19 cellular contexts compared by ENCODE assay signal in the genomic region with DNA sequence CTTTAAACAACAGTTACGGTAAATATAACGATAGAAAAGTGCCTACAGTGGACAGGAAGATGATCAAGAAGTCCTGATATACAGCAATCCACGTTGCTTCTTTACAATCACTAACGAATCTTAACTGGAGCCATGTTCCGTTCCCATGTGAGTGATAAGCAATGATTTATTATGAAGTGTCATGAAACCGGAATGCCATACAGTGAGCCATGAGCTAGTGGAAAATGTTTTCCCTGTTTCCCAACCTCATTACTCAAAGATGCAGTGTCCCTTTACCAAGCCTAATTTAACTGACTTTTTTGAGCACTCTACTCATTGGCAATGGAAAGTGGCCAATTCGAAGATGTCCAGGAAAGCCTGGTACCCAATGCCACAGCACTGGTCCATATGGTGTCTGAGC.
"Had no signal": no experiment of that assay in that cellular context is flagged by ENCODE, and none has a peak within 500 bp of the region (broad histone marks: within the 10 kb centered on the region; RNA-seq: fewer than 3 reads in every experiment).

No MANE protein-coding gene starts in this region.

- ATAC-seq: activated CD8-positive, alpha-beta memory T cell treated with anti-CD3 and anti-CD28 coated beads, Interleukin-2, amount 10 ng/mL, durations not matched to agents 7 days and 5 days; left lung had no signal

- H3K27me3 ChIP-seq: brain microvascular endothelial cell, colonic mucosa, hepatocyte, left lung, transverse colon, uterus had no signal

- H3K9me3 ChIP-seq: colonic mucosa, uterus had no signal

- H3K4me3 ChIP-seq: colonic mucosa, hepatocyte, left lung, transverse colon, uterus had no signal

- H3K36me3 ChIP-seq: brain microvascular endothelial cell, colonic mucosa, left lung, transverse colon, uterus had no signal

- H3K4me1 ChIP-seq: colonic mucosa, left lung, transverse colon, uterus had no signal

- H3K27ac ChIP-seq: brain microvascular endothelial cell, colonic mucosa, epithelial cell of prostate, left lung, transverse colon had no signal

- DNase-seq: activated B cell treated with CpG ODN at 0.5 μM for 24 hours; activated CD4-positive, alpha-beta memory T cell treated with anti-CD3 and anti-CD28 coated beads for 36 hours; activated CD4-positive, alpha-beta T cell treated with anti-CD3 and anti-CD28 coated beads for 4 hours; activated CD8-positive, alpha-beta memory T cell treated with anti-CD3 and anti-CD28 coated beads, Interleukin-2, amount 10 ng/mL, durations not matched to agents 7 days and 5 days; amniotic stem cell; brain microvascular endothelial cell; colonic mucosa; endodermal cell; left lung; midbrain; nucleus accumbens; posterior cingulate gyrus; stimulated activated CD4-positive, alpha-beta T cell treated with anti-CD3 and anti-CD28 coated beads, Interleukin-2, amount 100 ng/mL, for 24 hours; stimulated activated naive CD4-positive, alpha-beta T cell treated with Interleukin-2 at 50 U/mL for 16 hours; substantia nigra; transverse colon had no signal

- H3K4me2 ChIP-seq: hepatocyte had no signal

- H3K79me2 ChIP-seq: hepatocyte had no signal
